ENCODE assay signal across 1 cellular context in genomic region chr5:77086611-77087483, GRCh38.
TF ChIP-seq lines count a peak whose summit lies in the region.

A gene with protein sequence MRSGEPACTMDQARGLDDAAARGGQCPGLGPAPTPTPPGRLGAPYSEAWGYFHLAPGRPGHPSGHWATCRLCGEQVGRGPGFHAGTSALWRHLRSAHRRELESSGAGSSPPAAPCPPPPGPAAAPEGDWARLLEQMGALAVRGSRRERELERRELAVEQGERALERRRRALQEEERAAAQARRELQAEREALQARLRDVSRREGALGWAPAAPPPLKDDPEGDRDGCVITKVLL (minus strand): TSS chr5:77087285. CDS start chr5:77077878, 9,407 bp downstream.

TF ChIP-seq in SK-N-SH, 30 proteins besides CTCF, POLR2A, EP300 and RAD21 (continued from another document):
- TF ChIP-seq, protein P1, sequence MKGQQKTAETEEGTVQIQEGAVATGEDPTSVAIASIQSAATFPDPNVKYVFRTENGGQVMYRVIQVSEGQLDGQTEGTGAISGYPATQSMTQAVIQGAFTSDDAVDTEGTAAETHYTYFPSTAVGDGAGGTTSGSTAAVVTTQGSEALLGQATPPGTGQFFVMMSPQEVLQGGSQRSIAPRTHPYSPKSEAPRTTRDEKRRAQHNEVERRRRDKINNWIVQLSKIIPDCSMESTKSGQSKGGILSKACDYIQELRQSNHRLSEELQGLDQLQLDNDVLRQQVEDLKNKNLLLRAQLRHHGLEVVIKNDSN (IDR thresholded peaks at IDR 0.05; ENCODE audit: borderline replicate concordance, low read depth) = peak; percentile 84
- peak; percentile 94 for TF ChIP-seq MAX (IDR thresholded peaks at IDR 0.05; ENCODE audit: low read depth)
- TF ChIP-seq TEAD4 (IDR thresholded peaks at IDR 0.05; ENCODE audit: borderline replicate concordance, insufficient read depth) = no peak
- TF ChIP-seq CHD2 (IDR thresholded peaks at IDR 0.05; ENCODE audit: low read length, partially characterized antibody) = peak; percentile 5
- TF ChIP-seq, protein P2, sequence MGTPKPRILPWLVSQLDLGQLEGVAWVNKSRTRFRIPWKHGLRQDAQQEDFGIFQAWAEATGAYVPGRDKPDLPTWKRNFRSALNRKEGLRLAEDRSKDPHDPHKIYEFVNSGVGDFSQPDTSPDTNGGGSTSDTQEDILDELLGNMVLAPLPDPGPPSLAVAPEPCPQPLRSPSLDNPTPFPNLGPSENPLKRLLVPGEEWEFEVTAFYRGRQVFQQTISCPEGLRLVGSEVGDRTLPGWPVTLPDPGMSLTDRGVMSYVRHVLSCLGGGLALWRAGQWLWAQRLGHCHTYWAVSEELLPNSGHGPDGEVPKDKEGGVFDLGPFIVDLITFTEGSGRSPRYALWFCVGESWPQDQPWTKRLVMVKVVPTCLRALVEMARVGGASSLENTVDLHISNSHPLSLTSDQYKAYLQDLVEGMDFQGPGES (IDR thresholded peaks at IDR 0.05; ENCODE audit: low read depth, low read length) = no peak
- TF ChIP-seq RCOR1 (IDR thresholded peaks at IDR 0.05; ENCODE audit: low read length) = no peak; the same call in 1 of the 2 replicates
- TF ChIP-seq PBX3 (IDR thresholded peaks at IDR 0.05) = no peak; the same call in 1 of the 2 replicates
- TF ChIP-seq MEF2A (IDR thresholded peaks at IDR 0.05; ENCODE audit: borderline replicate concordance, low read depth) = no peak
- TF ChIP-seq YY1 (IDR thresholded peaks at IDR 0.05; ENCODE audit: low read depth) = 0 out of 2 replicates have a peak, but pooled peaks have one; percentile 62
- peak; percentile 34 for TF ChIP-seq POLR2AphosphoS5 (IDR thresholded peaks at IDR 0.05; ENCODE audit: low read depth, low read length)
- TF ChIP-seq, protein P3, sequence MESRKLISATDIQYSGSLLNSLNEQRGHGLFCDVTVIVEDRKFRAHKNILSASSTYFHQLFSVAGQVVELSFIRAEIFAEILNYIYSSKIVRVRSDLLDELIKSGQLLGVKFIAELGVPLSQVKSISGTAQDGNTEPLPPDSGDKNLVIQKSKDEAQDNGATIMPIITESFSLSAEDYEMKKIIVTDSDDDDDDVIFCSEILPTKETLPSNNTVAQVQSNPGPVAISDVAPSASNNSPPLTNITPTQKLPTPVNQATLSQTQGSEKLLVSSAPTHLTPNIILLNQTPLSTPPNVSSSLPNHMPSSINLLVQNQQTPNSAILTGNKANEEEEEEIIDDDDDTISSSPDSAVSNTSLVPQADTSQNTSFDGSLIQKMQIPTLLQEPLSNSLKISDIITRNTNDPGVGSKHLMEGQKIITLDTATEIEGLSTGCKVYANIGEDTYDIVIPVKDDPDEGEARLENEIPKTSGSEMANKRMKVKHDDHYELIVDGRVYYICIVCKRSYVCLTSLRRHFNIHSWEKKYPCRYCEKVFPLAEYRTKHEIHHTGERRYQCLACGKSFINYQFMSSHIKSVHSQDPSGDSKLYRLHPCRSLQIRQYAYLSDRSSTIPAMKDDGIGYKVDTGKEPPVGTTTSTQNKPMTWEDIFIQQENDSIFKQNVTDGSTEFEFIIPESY (IDR thresholded peaks at IDR 0.05; ENCODE audit: borderline replicate concordance, low read depth) = no peak
- TF ChIP-seq TAF1 (IDR thresholded peaks at IDR 0.05; ENCODE audit: borderline replicate concordance, low read depth, low read length) = peak; percentile 43; the same call in 1 of the 2 replicates
- TF ChIP-seq ELF1 (IDR thresholded peaks at IDR 0.05) = no peak
- 0 out of 2 replicates have a peak, but pooled peaks have one; percentile 2 for TF ChIP-seq FOSL2 (IDR thresholded peaks at IDR 0.05; ENCODE audit: borderline replicate concordance, low read depth)
- TF ChIP-seq SIN3A (IDR thresholded peaks at IDR 0.05; ENCODE audit: borderline replicate concordance, low read depth, low read length) = no peak
- no peak for TF ChIP-seq NRF1 (IDR thresholded peaks at IDR 0.05; ENCODE audit: low read depth, low read length)
- TF ChIP-seq TCF12 (IDR thresholded peaks at IDR 0.05) = no peak
- TF ChIP-seq FOXJ3 (CRISPR knock-in tag; IDR thresholded peaks at IDR 0.05) = 0 out of 2 replicates have a peak, but pooled peaks have one; percentile 35
- TF ChIP-seq RXRA (IDR thresholded peaks at IDR 0.05; ENCODE audit: borderline replicate concordance, low read depth) = no peak
- TF ChIP-seq, protein P4, sequence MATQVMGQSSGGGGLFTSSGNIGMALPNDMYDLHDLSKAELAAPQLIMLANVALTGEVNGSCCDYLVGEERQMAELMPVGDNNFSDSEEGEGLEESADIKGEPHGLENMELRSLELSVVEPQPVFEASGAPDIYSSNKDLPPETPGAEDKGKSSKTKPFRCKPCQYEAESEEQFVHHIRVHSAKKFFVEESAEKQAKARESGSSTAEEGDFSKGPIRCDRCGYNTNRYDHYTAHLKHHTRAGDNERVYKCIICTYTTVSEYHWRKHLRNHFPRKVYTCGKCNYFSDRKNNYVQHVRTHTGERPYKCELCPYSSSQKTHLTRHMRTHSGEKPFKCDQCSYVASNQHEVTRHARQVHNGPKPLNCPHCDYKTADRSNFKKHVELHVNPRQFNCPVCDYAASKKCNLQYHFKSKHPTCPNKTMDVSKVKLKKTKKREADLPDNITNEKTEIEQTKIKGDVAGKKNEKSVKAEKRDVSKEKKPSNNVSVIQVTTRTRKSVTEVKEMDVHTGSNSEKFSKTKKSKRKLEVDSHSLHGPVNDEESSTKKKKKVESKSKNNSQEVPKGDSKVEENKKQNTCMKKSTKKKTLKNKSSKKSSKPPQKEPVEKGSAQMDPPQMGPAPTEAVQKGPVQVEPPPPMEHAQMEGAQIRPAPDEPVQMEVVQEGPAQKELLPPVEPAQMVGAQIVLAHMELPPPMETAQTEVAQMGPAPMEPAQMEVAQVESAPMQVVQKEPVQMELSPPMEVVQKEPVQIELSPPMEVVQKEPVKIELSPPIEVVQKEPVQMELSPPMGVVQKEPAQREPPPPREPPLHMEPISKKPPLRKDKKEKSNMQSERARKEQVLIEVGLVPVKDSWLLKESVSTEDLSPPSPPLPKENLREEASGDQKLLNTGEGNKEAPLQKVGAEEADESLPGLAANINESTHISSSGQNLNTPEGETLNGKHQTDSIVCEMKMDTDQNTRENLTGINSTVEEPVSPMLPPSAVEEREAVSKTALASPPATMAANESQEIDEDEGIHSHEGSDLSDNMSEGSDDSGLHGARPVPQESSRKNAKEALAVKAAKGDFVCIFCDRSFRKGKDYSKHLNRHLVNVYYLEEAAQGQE (IDR thresholded peaks at IDR 0.05; ENCODE audit: low read depth, low read length) = no peak
- TF ChIP-seq SMC3 (IDR thresholded peaks at IDR 0.05; ENCODE audit: low read depth, low read length) = no peak
- TF ChIP-seq EZH2phosphoT487 (IDR thresholded peaks at IDR 0.05; ENCODE audit: borderline replicate concordance, low read depth) = no peak
- no peak for TF ChIP-seq JUND (IDR thresholded peaks at IDR 0.05)
TF ChIP-seq in SK-N-SH: peak in this region for 10.
